Comparison of ENCODE assay signal across 2 cellular contexts in the genomic region with DNA sequence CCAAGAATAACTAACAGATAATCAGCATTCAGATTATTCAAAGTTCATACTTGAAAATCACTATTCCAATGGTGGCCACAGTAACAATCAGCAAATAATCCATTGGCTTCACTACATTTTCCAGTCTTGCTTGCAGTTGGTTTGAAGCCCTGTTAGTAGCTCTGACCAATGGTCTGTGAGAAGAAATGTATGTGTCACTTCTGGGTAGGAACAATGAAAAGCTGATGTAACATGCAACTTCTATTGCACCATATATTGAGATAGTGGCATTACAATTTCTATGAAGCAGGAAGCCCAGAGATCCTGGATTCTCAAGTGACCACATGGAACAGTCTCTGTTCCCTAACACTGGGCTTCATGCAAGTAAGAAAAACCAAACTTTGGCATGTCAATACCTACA.
TF ChIP-seq lines count a peak whose summit lies in the region.

No MANE protein-coding gene starts in this region.

TF ChIP-seq in HepG2, 621 proteins besides CTCF, POLR2A, EP300 and RAD21:
- TF ChIP-seq RBM22 (optimal IDR thresholded peaks at IDR 0.05; ENCODE audit: low read length) (no peak), ZNF547 (CRISPR knock-in tag; IDR thresholded peaks at IDR 0.05) (no peak), CEBPB (IDR thresholded peaks at IDR 0.05; ENCODE audit: borderline replicate concordance, low read depth, low read length) (peak; percentile 36; the same call in 1 of the 2 replicates)
- TF ChIP-seq, protein P1, sequence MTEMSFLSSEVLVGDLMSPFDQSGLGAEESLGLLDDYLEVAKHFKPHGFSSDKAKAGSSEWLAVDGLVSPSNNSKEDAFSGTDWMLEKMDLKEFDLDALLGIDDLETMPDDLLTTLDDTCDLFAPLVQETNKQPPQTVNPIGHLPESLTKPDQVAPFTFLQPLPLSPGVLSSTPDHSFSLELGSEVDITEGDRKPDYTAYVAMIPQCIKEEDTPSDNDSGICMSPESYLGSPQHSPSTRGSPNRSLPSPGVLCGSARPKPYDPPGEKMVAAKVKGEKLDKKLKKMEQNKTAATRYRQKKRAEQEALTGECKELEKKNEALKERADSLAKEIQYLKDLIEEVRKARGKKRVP (CRISPR knock-in tag; IDR thresholded peaks at IDR 0.05): peak in 1 of 2 experiments; percentile 72; a peak in 2 of 4 replicates

TF ChIP-seq in H1, 55 proteins besides CTCF, POLR2A, EP300 and RAD21:
- no peak for TF ChIP-seq KDM5A (IDR thresholded peaks at IDR 0.05; ENCODE audit: low read length)
- TF ChIP-seq CEBPB (IDR thresholded peaks at IDR 0.05; ENCODE audit: low read depth, low read length): peak; percentile 62; the same call in 1 of the 2 replicates
